1 cellular context compared by ENCODE assay signal in the genomic region with DNA sequence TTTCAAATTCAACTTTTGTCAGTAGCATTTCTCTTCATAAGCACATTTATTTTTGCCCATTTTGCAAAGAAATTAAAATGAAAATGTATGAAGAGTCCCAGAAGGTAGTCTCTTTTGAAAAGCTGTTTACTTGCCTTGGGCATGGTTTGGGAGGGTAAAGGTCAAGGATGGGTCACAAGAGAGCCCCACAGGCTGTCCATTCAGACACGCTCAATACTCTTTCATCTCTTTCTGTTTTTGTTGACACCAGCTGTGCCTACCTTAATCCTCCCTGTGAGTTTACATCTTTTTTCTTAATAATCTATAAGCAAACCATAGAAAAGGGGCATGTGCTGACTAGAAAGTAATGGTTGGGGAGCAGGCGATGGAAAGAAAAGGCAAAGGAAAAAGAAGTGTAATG.
TF ChIP-seq lines count a peak whose summit lies in the region.

No MANE protein-coding gene starts in this region.

TF ChIP-seq in HepG2, 621 proteins besides CTCF, POLR2A, EP300 and RAD21 (continued from another document and continues in another):
- TF ChIP-seq CREM (IDR thresholded peaks at IDR 0.05) (no peak), CREM (CRISPR knock-in tag; IDR thresholded peaks at IDR 0.05) (no peak), TFAP4 (IDR thresholded peaks at IDR 0.05; ENCODE audit: borderline replicate concordance, low read depth) (peak; percentile 84), ZNF709 (CRISPR knock-in tag; IDR thresholded peaks at IDR 0.05) (no peak), FOXA3 (CRISPR knock-in tag; IDR thresholded peaks at IDR 0.05) (peak; percentile 51; the same call in 1 of the 2 replicates), PBX2 (CRISPR knock-in tag; IDR thresholded peaks at IDR 0.05) (no peak), PRPF4 (IDR thresholded peaks at IDR 0.05; ENCODE audit: low read depth, low read length, poor library complexity, severe bottlenecking) (no peak), ZFP90 (CRISPR knock-in tag; IDR thresholded peaks at IDR 0.05; ENCODE audit: borderline replicate concordance) (no peak), ZNF83 (CRISPR knock-in tag; IDR thresholded peaks at IDR 0.05; ENCODE audit: borderline replicate concordance) (no peak), ZNF724P (CRISPR knock-in tag; IDR thresholded peaks at IDR 0.05; ENCODE audit: borderline replicate concordance) (no peak), ATM (IDR thresholded peaks at IDR 0.05; ENCODE audit: borderline replicate concordance) (no peak), XBP1 (CRISPR knock-in tag; IDR thresholded peaks at IDR 0.05) (no peak), ZNF317 (CRISPR knock-in tag; IDR thresholded peaks at IDR 0.05) (no peak), ZKSCAN8 (CRISPR knock-in tag; IDR thresholded peaks at IDR 0.05; ENCODE audit: borderline replicate concordance) (no peak), ZSCAN21 (CRISPR knock-in tag; IDR thresholded peaks at IDR 0.05; ENCODE audit: borderline replicate concordance) (no peak), ZNF253 (CRISPR knock-in tag; IDR thresholded peaks at IDR 0.05; ENCODE audit: borderline replicate concordance) (no peak), ZMYM3 (CRISPR knock-in tag; IDR thresholded peaks at IDR 0.05) (no peak), RXRA (CRISPR knock-in tag; IDR thresholded peaks at IDR 0.05) (no peak), ZFP82 (CRISPR knock-in tag; IDR thresholded peaks at IDR 0.05; ENCODE audit: borderline replicate concordance) (no peak), NR0B2 (CRISPR knock-in tag; IDR thresholded peaks at IDR 0.05) (no peak), FOSL2 (CRISPR knock-in tag; IDR thresholded peaks at IDR 0.05) (no peak), ZBTB7B (CRISPR knock-in tag; IDR thresholded peaks at IDR 0.05) (no peak), ZNF615 (CRISPR knock-in tag; IDR thresholded peaks at IDR 0.05; ENCODE audit: borderline replicate concordance) (no peak), THYN1 (CRISPR knock-in tag; IDR thresholded peaks at IDR 0.05; ENCODE audit: borderline replicate concordance, low read depth) (no peak), ZNF274 (CRISPR knock-in tag; IDR thresholded peaks at IDR 0.05) (no peak), TBL1XR1 (IDR thresholded peaks at IDR 0.05; ENCODE audit: borderline replicate concordance, low read length, partially characterized antibody) (no peak), STAG1 (CRISPR knock-in tag; IDR thresholded peaks at IDR 0.05) (no peak), GTF2F1 (IDR thresholded peaks at IDR 0.05; ENCODE audit: low read length) (no peak), ZNF839 (CRISPR knock-in tag; IDR thresholded peaks at IDR 0.05; ENCODE audit: borderline replicate concordance) (no peak), NONO (IDR thresholded peaks at IDR 0.05) (no peak), NONO (CRISPR knock-in tag; conservative IDR thresholded peaks at IDR 0.05) (no peak), ZNF674 (CRISPR knock-in tag; IDR thresholded peaks at IDR 0.05; ENCODE audit: low read depth) (no peak), RARA (CRISPR knock-in tag; IDR thresholded peaks at IDR 0.05) (peak; percentile 91), MAFG (CRISPR knock-in tag; IDR thresholded peaks at IDR 0.05) (no peak), ATAD3A (CRISPR knock-in tag; IDR thresholded peaks at IDR 0.05) (no peak), GFI1 (CRISPR knock-in tag; IDR thresholded peaks at IDR 0.05; ENCODE audit: borderline replicate concordance) (no peak), ZNF777 (CRISPR knock-in tag; IDR thresholded peaks at IDR 0.05) (no peak), ELF3 (CRISPR knock-in tag; IDR thresholded peaks at IDR 0.05) (no peak), AKAP8 (CRISPR knock-in tag; IDR thresholded peaks at IDR 0.05) (no peak), ARNTL (CRISPR knock-in tag; IDR thresholded peaks at IDR 0.05) (no peak), REPIN1 (CRISPR knock-in tag; IDR thresholded peaks at IDR 0.05; ENCODE audit: borderline replicate concordance, low read depth) (no peak), ZNF225 (CRISPR knock-in tag; IDR thresholded peaks at IDR 0.05) (no peak)
- TF ChIP-seq, protein P1, sequence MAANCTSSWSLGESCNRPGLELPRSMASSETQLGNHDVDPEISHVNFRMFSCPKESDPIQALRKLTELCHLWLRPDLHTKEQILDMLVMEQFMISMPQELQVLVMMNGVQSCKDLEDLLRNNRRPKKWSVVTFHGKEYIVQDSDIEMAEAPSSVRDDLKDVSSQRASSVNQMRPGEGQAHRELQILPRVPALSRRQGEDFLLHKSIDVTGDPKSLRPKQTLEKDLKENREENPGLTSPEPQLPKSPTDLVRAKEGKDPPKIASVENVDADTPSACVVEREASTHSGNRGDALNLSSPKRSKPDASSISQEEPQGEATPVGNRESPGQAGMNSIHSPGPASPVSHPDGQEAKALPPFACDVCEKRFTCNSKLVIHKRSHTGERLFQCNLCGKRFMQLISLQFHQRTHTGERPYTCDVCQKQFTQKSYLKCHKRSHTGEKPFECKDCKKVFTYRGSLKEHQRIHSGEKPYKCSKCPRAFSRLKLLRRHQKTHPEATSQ (CRISPR knock-in tag; IDR thresholded peaks at IDR 0.05; ENCODE audit: borderline replicate concordance) = no peak
- TF ChIP-seq, protein P2, sequence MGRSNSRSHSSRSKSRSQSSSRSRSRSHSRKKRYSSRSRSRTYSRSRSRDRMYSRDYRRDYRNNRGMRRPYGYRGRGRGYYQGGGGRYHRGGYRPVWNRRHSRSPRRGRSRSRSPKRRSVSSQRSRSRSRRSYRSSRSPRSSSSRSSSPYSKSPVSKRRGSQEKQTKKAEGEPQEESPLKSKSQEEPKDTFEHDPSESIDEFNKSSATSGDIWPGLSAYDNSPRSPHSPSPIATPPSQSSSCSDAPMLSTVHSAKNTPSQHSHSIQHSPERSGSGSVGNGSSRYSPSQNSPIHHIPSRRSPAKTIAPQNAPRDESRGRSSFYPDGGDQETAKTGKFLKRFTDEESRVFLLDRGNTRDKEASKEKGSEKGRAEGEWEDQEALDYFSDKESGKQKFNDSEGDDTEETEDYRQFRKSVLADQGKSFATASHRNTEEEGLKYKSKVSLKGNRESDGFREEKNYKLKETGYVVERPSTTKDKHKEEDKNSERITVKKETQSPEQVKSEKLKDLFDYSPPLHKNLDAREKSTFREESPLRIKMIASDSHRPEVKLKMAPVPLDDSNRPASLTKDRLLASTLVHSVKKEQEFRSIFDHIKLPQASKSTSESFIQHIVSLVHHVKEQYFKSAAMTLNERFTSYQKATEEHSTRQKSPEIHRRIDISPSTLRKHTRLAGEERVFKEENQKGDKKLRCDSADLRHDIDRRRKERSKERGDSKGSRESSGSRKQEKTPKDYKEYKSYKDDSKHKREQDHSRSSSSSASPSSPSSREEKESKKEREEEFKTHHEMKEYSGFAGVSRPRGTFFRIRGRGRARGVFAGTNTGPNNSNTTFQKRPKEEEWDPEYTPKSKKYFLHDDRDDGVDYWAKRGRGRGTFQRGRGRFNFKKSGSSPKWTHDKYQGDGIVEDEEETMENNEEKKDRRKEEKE (IDR thresholded peaks at IDR 0.05) = no peak
- TF ChIP-seq, protein P3, sequence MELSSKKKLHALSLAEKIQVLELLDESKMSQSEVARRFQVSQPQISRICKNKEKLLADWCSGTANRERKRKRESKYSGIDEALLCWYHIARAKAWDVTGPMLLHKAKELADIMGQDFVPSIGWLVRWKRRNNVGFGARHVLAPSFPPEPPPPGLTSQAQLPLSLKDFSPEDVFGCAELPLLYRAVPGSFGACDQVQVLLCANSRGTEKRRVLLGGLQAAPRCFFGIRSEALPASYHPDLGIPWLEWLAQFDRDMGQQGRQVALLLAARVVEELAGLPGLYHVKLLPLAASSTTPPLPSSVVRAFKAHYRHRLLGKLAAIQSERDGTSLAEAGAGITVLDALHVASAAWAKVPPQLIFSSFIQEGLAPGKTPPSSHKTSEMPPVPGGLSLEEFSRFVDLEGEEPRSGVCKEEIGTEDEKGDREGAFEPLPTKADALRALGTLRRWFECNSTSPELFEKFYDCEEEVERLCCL (CRISPR knock-in tag; IDR thresholded peaks at IDR 0.05; ENCODE audit: borderline replicate concordance) = no peak
- TF ChIP-seq, protein P4, sequence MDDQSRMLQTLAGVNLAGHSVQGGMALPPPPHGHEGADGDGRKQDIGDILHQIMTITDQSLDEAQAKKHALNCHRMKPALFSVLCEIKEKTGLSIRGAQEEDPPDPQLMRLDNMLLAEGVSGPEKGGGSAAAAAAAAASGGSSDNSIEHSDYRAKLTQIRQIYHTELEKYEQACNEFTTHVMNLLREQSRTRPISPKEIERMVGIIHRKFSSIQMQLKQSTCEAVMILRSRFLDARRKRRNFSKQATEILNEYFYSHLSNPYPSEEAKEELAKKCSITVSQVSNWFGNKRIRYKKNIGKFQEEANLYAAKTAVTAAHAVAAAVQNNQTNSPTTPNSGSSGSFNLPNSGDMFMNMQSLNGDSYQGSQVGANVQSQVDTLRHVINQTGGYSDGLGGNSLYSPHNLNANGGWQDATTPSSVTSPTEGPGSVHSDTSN (CRISPR knock-in tag; IDR thresholded peaks at IDR 0.05; ENCODE audit: borderline replicate concordance) = no peak
- TF ChIP-seq, protein P5, sequence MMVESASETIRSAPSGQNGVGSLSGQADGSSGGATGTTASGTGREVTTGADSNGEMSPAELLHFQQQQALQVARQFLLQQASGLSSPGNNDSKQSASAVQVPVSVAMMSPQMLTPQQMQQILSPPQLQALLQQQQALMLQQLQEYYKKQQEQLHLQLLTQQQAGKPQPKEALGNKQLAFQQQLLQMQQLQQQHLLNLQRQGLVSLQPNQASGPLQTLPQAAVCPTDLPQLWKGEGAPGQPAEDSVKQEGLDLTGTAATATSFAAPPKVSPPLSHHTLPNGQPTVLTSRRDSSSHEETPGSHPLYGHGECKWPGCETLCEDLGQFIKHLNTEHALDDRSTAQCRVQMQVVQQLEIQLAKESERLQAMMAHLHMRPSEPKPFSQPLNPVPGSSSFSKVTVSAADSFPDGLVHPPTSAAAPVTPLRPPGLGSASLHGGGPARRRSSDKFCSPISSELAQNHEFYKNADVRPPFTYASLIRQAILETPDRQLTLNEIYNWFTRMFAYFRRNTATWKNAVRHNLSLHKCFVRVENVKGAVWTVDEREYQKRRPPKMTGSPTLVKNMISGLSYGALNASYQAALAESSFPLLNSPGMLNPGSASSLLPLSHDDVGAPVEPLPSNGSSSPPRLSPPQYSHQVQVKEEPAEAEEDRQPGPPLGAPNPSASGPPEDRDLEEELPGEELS (CRISPR knock-in tag; IDR thresholded peaks at IDR 0.05) = peak; percentile 71
- TF ChIP-seq, protein P6, sequence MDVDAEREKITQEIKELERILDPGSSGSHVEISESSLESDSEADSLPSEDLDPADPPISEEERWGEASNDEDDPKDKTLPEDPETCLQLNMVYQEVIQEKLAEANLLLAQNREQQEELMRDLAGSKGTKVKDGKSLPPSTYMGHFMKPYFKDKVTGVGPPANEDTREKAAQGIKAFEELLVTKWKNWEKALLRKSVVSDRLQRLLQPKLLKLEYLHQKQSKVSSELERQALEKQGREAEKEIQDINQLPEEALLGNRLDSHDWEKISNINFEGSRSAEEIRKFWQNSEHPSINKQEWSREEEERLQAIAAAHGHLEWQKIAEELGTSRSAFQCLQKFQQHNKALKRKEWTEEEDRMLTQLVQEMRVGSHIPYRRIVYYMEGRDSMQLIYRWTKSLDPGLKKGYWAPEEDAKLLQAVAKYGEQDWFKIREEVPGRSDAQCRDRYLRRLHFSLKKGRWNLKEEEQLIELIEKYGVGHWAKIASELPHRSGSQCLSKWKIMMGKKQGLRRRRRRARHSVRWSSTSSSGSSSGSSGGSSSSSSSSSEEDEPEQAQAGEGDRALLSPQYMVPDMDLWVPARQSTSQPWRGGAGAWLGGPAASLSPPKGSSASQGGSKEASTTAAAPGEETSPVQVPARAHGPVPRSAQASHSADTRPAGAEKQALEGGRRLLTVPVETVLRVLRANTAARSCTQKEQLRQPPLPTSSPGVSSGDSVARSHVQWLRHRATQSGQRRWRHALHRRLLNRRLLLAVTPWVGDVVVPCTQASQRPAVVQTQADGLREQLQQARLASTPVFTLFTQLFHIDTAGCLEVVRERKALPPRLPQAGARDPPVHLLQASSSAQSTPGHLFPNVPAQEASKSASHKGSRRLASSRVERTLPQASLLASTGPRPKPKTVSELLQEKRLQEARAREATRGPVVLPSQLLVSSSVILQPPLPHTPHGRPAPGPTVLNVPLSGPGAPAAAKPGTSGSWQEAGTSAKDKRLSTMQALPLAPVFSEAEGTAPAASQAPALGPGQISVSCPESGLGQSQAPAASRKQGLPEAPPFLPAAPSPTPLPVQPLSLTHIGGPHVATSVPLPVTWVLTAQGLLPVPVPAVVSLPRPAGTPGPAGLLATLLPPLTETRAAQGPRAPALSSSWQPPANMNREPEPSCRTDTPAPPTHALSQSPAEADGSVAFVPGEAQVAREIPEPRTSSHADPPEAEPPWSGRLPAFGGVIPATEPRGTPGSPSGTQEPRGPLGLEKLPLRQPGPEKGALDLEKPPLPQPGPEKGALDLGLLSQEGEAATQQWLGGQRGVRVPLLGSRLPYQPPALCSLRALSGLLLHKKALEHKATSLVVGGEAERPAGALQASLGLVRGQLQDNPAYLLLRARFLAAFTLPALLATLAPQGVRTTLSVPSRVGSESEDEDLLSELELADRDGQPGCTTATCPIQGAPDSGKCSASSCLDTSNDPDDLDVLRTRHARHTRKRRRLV (CRISPR knock-in tag; IDR thresholded peaks at IDR 0.05) = no peak
